ENCODE assay signal across 11 cellular contexts in genomic region chr19:16594681-16595091, GRCh38. TPM values are rescaled to one million over a fixed set of nuclear protein-coding genes. Genes with fewer than 3 reads are reported as not detected.
A peak's percentile ranks its signal among the peaks of the same experiment; 100 is the strongest.
DNase-seq lines count a peak whose midpoint lies in the region; ATAC-seq and TF ChIP-seq lines count a peak whose summit lies in the region.
"Had no signal": no experiment of that assay in that cellular context is flagged by ENCODE, and none has a peak within 500 bp of the region (broad histone marks: within the 10 kb centered on the region; RNA-seq: fewer than 3 reads in every experiment).

No MANE protein-coding gene starts in this region.

- no peaks in the 10 kb centered on the region for H3K36me3 ChIP-seq in OCI-LY1 (ENCODE audit: insufficient read depth, low read length)

- DNase-seq in activated naive CD4-positive, alpha-beta T cell treated with Interleukin-2 at 50 U/mL for 16 hours = peak; percentile 31
- no peak for DNase-seq in activated naive CD4-positive, alpha-beta T cell treated with anti-CD3 and anti-CD28 coated beads, Interleukin-2, amount 50 U/mL, for 16 hours
- peak in 1 of 2 donors; percentile 68 for DNase-seq in stimulated activated effector memory CD8-positive, alpha-beta T cell treated with anti-CD3 and anti-CD28 coated beads, Interleukin-12 subunit alpha, Interleukin-12 subunit beta, amount 100 ng/mL, for 72 hours (ENCODE audit: low spot score in 2 of 2)
- DNase-seq in NCI-H2171 treated with DMSO at 0.1 percent for 48 hours (lab: John Stamatoyannopoulos, UW) (no peak), DMS79 (lab: John Stamatoyannopoulos, UW) (no peak)
- DNase-seq: aorta, NCI-H82, small intestine had no signal

- H2AFZ ChIP-seq in OCI-LY1 (ENCODE audit: low read length) = no peak overlapping the region

- peaks cover 62% of the 10 kb centered on the region for H3K79me2 ChIP-seq in OCI-LY1 (ENCODE audit: insufficient read depth, low read length)

- H3K27ac Mint-ChIP-seq in activated T-helper 17 cell treated with anti-CD3 and anti-CD28 coated beads, Interleukin-2, amount 50 U/mL, for 72 hours = peak overlapping the region; percentile 81
- peak overlapping the region; percentile 94 for H3K27ac Mint-ChIP-seq in stimulated activated effector memory CD8-positive, alpha-beta T cell treated with anti-CD3 and anti-CD28 coated beads, Interleukin-12 subunit alpha, Interleukin-12 subunit beta, amount 100 ng/mL, for 72 hours

- ATAC-seq in activated T-helper 17 cell treated with anti-CD3 and anti-CD28 coated beads, Interleukin-2, amount 50 U/mL, for 72 hours (replicated peaks) = peak; percentile 79
- peak; percentile 82 for ATAC-seq in stimulated activated effector memory CD8-positive, alpha-beta T cell treated with anti-CD3 and anti-CD28 coated beads, Interleukin-12 subunit alpha, Interleukin-12 subunit beta, amount 100 ng/mL, for 72 hours
- no peak for ATAC-seq in GM21381 (IDR thresholded peaks at IDR 0.05; ENCODE audit: unreplicated experiment)

- no peaks in the 10 kb centered on the region for H4K20me1 ChIP-seq in OCI-LY1 (ENCODE audit: insufficient read depth, low read length)

- peak overlapping the region; percentile 76 for H3K27ac ChIP-seq in OCI-LY1 (ENCODE audit: low read depth, low read length, poor library complexity, severe bottlenecking)

- H3K9ac ChIP-seq in OCI-LY1 (ENCODE audit: low read length) = no peak overlapping the region; the same call in 1 of the 2 replicates

- H3K27me3 ChIP-seq in OCI-LY1 (ENCODE audit: insufficient read depth, low read length) = no peaks in the 10 kb centered on the region

- peaks cover 98% of the 10 kb centered on the region for H3K4me1 ChIP-seq in OCI-LY1 (ENCODE audit: insufficient read depth, low read length, severe bottlenecking)

- no peaks in the 10 kb centered on the region for H3K9me2 ChIP-seq in OCI-LY1 (ENCODE audit: low read depth, low read length)

- H3K27me3 Mint-ChIP-seq in activated T-helper 17 cell treated with anti-CD3 and anti-CD28 coated beads, Interleukin-2, amount 50 U/mL, for 72 hours = no peaks in the 10 kb centered on the region

- H3K9me3 Mint-ChIP-seq in activated T-helper 17 cell treated with anti-CD3 and anti-CD28 coated beads, Interleukin-2, amount 50 U/mL, for 72 hours = no peaks in the 10 kb centered on the region
- H3K9me3 Mint-ChIP-seq in stimulated activated effector memory CD8-positive, alpha-beta T cell treated with anti-CD3 and anti-CD28 coated beads, Interleukin-12 subunit alpha, Interleukin-12 subunit beta, amount 100 ng/mL, for 72 hours = no peaks in the 10 kb centered on the region

- peaks cover 38% of the 10 kb centered on the region for H3K4me1 Mint-ChIP-seq in activated T-helper 17 cell treated with anti-CD3 and anti-CD28 coated beads, Interleukin-2, amount 50 U/mL, for 72 hours
- peaks cover 72% of the 10 kb centered on the region for H3K4me1 Mint-ChIP-seq in stimulated activated effector memory CD8-positive, alpha-beta T cell treated with anti-CD3 and anti-CD28 coated beads, Interleukin-12 subunit alpha, Interleukin-12 subunit beta, amount 100 ng/mL, for 72 hours

- H3K4me3 Mint-ChIP-seq in activated T-helper 17 cell treated with anti-CD3 and anti-CD28 coated beads, Interleukin-2, amount 50 U/mL, for 72 hours = peak overlapping the region; percentile 77
- peak overlapping the region; percentile 71 for H3K4me3 Mint-ChIP-seq in stimulated activated effector memory CD8-positive, alpha-beta T cell treated with anti-CD3 and anti-CD28 coated beads, Interleukin-12 subunit alpha, Interleukin-12 subunit beta, amount 100 ng/mL, for 72 hours

- H3K4me2 ChIP-seq in OCI-LY1 (ENCODE audit: low read length) = peak overlapping the region; percentile 49

- no peaks in the 10 kb centered on the region for H3K9me3 ChIP-seq in OCI-LY1 (ENCODE audit: low read length)

- no peak overlapping the region for H3K4me3 ChIP-seq in OCI-LY1 (ENCODE audit: low read depth, low read length, poor library complexity, severe bottlenecking)

- no peak for TF ChIP-seq CTCF in OCI-LY1 (IDR thresholded peaks at IDR 0.05; ENCODE audit: low read length)

- H3F3A ChIP-seq in OCI-LY1 (ENCODE audit: insufficient read depth, low read length) = no peaks in the 10 kb centered on the region

- H3K36me3 Mint-ChIP-seq in activated T-helper 17 cell treated with anti-CD3 and anti-CD28 coated beads, Interleukin-2, amount 50 U/mL, for 72 hours (ENCODE audit: low read depth) = no peaks in the 10 kb centered on the region
- H3K36me3 Mint-ChIP-seq in stimulated activated effector memory CD8-positive, alpha-beta T cell treated with anti-CD3 and anti-CD28 coated beads, Interleukin-12 subunit alpha, Interleukin-12 subunit beta, amount 100 ng/mL, for 72 hours = peaks cover 23% of the 10 kb centered on the region

RNA-seq across cellular contexts. Expression of gene SLC35E1, which starts 22.5 kb away (rescaled TPM):
- 100 to 1,000 TPM in 1 of 2 donors, 10 to 100 TPM in 1; 71.8 to 117 TPM for total RNA-seq in activated T-helper 17 cell treated with anti-CD3 and anti-CD28 coated beads, Interleukin-2, amount 50 U/mL, for 72 hours

RNA-seq across cellular contexts. Expression of gene MED26, which starts 33.3 kb away (rescaled TPM):
- 10 to 100 TPM; 19.3 to 23.6 TPM for total RNA-seq in activated T-helper 17 cell treated with anti-CD3 and anti-CD28 coated beads, Interleukin-2, amount 50 U/mL, for 72 hours

RNA-seq across cellular contexts. Expression of gene CHERP, which starts 52.4 kb away (rescaled TPM):
- total RNA-seq in activated T-helper 17 cell treated with anti-CD3 and anti-CD28 coated beads, Interleukin-2, amount 50 U/mL, for 72 hours = 10 to 100 TPM; 56.5 to 74.9 TPM
